8 cellular contexts compared by ENCODE assay signal in genomic region chr16:69567031-69567680, GRCh38. TPM values are rescaled to one million over a fixed set of nuclear protein-coding genes. Genes with fewer than 3 reads are reported as not detected.
DNase-seq lines count a peak whose midpoint lies in the region; TF ChIP-seq lines count a peak whose summit lies in the region.

No MANE protein-coding gene starts in this region.

- no peak overlapping the region for H3K23ac ChIP-seq in trophoblast cell (ENCODE audit: low read length)

- no peaks in the 10 kb centered on the region for H3K27me3 Mint-ChIP-seq in Calu3 (ENCODE audit: unreplicated experiment)
- no peaks in the 10 kb centered on the region for H3K27me3 Mint-ChIP-seq in activated naive CD4-positive, alpha-beta T cell treated with anti-CD3 and anti-CD28 coated beads for 36 hours (ENCODE audit: low read depth)

- TF ChIP-seq RAD21 in Ishikawa (IDR thresholded peaks at IDR 0.05; ENCODE audit: low read depth): no peak

- peak overlapping the region; percentile 91 for H4K91ac ChIP-seq in trophoblast cell (ENCODE audit: low read depth, low read length)

- peak overlapping the region; percentile 100 for H3K4me3 ChIP-seq in trophoblast cell (ENCODE audit: low read depth, low read length)

- peak; percentile 45 for DNase-seq in Calu3
- DNase-seq in activated naive CD4-positive, alpha-beta T cell treated with anti-CD3 and anti-CD28 coated beads for 36 hours: peak; percentile 58
- DNase-seq in glomerular visceral epithelial cell (ENCODE audit: extremely low spot score): peak; percentile 35
- DNase-seq in trophoblast cell: peak; percentile 78 to 85
- no peak for DNase-seq in AML-193 (lab: John Stamatoyannopoulos, UW)
- DNase-seq in COR-L47 (lab: John Stamatoyannopoulos, UW): no peak
- no peak for DNase-seq in NCI-H1105 treated with DMSO at 0.1 percent for 48 hours (lab: John Stamatoyannopoulos, UW)

- H3K9me3 Mint-ChIP-seq in Calu3 (ENCODE audit: low read depth, unreplicated experiment): no peaks in the 10 kb centered on the region
- H3K9me3 Mint-ChIP-seq in activated naive CD4-positive, alpha-beta T cell treated with anti-CD3 and anti-CD28 coated beads for 36 hours: no peaks in the 10 kb centered on the region

- H3K79me2 ChIP-seq in trophoblast cell (ENCODE audit: control insufficient read depth, insufficient read depth, low read length, poor library complexity): peaks cover 18% of the 10 kb centered on the region

- H3K4me3 Mint-ChIP-seq in Calu3 (ENCODE audit: low read depth, unreplicated experiment): peak overlapping the region; percentile 82
- peak overlapping the region; percentile 98 for H3K4me3 Mint-ChIP-seq in activated naive CD4-positive, alpha-beta T cell treated with anti-CD3 and anti-CD28 coated beads for 36 hours

- TF ChIP-seq EP300 in Ishikawa (IDR thresholded peaks at IDR 0.05; ENCODE audit: borderline replicate concordance): no peak

- H2AFZ ChIP-seq in trophoblast cell (ENCODE audit: insufficient read depth, low read length, poor library complexity): no peak overlapping the region

- CTCF ChIA-PET in Calu3 (lab: Charles Lee): no interaction called here
- CTCF ChIA-PET in activated naive CD4-positive, alpha-beta T cell treated with anti-CD3 and anti-CD28 coated beads for 36 hours (lab: Charles Lee): interaction anchor here (0.5 to 1.0 kb wide), 7 partner anchors 12 to 239 kb away, joined by 3 to 5 read pairs (median 4); no protein-coding TSS in a partner anchor

- H4K8ac ChIP-seq in trophoblast cell (ENCODE audit: low read depth, low read length): peak overlapping the region; percentile 97

- H3K9me3 ChIP-seq in trophoblast cell (ENCODE audit: insufficient read depth, low read depth, low read length): no peaks in the 10 kb centered on the region

- H3K27ac ChIP-seq in trophoblast cell (ENCODE audit: low read depth, low read length): peak overlapping the region; percentile 100

- peak overlapping the region; percentile 99 for H3K18ac ChIP-seq in trophoblast cell (ENCODE audit: low read length)

- H2BK12ac ChIP-seq in trophoblast cell (ENCODE audit: low read length): no peak overlapping the region

- peak overlapping the region; percentile 100 for H3K9ac ChIP-seq in trophoblast cell (ENCODE audit: low read length)

- H3K79me1 ChIP-seq in trophoblast cell (ENCODE audit: low read length): peaks cover 16% of the 10 kb centered on the region

- peak overlapping the region; percentile 99 for H2BK5ac ChIP-seq in trophoblast cell (ENCODE audit: low read depth, low read length, poor library complexity)

- H3K36me3 Mint-ChIP-seq in Calu3 (ENCODE audit: insufficient read depth, unreplicated experiment): peaks cover 42% of the 10 kb centered on the region
- peaks cover 27% of the 10 kb centered on the region for H3K36me3 Mint-ChIP-seq in activated naive CD4-positive, alpha-beta T cell treated with anti-CD3 and anti-CD28 coated beads for 36 hours (ENCODE audit: low read depth)

- no peaks in the 10 kb centered on the region for H3K27me3 ChIP-seq in trophoblast cell (ENCODE audit: insufficient read depth, low read length)

- TSS peak; percentile 34 for BruUV-seq in Calu3 (replicated peaks; lab: Mats Ljungman, UMichigan)

- intact Hi-C loops in Calu3 (cut with micrococcal nuclease; ENCODE audit: unreplicated experiment): loop anchor here (5.0 kb wide), 1 partner anchor 45 kb away; no protein-coding TSS in a partner anchor
- intact Hi-C loops in activated naive CD4-positive, alpha-beta T cell treated with anti-CD3 and anti-CD28 coated beads for 36 hours (cut with micrococcal nuclease): loop anchor here (1.0 kb wide), 1 partner anchor 187 kb away; the partner anchor contains the start of gene NOB1

- H3K4ac ChIP-seq in trophoblast cell (ENCODE audit: low read depth, low read length): peak overlapping the region; percentile 87

- H2AK5ac ChIP-seq in trophoblast cell (ENCODE audit: low read length): no peak overlapping the region

- H3K14ac ChIP-seq in trophoblast cell (ENCODE audit: low read length): peak overlapping the region; percentile 95

- WGBS in trophoblast cell (ENCODE audit: extremely low coverage, insufficient coverage, insufficient read length): no CpG with 5 or more reads among the region's 7 CpGs

- peaks cover 15% of the 10 kb centered on the region for H3K4me1 Mint-ChIP-seq in Calu3 (ENCODE audit: low read depth, unreplicated experiment)
- peaks cover 44% of the 10 kb centered on the region for H3K4me1 Mint-ChIP-seq in activated naive CD4-positive, alpha-beta T cell treated with anti-CD3 and anti-CD28 coated beads for 36 hours (ENCODE audit: low read depth)

- H4K12ac ChIP-seq in trophoblast cell (ENCODE audit: low read depth, low read length): peak overlapping the region; percentile 83

- H3K27ac Mint-ChIP-seq in Calu3 (ENCODE audit: unreplicated experiment): peak overlapping the region; percentile 90
- H3K27ac Mint-ChIP-seq in activated naive CD4-positive, alpha-beta T cell treated with anti-CD3 and anti-CD28 coated beads for 36 hours: peak overlapping the region; percentile 99

- H3K4me2 ChIP-seq in trophoblast cell (ENCODE audit: low read length): peak overlapping the region; percentile 99

- TF ChIP-seq CTCF in Calu3 (IDR thresholded peaks at IDR 0.05; ENCODE audit: unreplicated experiment): no peak

- H3K36me3 ChIP-seq in trophoblast cell (ENCODE audit: control insufficient read depth in 1 of 2, insufficient read depth in 2 of 2, low read length in 2 of 2): no peaks in the 10 kb centered on the region

- H2BK120ac ChIP-seq in trophoblast cell (ENCODE audit: insufficient read depth, low read length, poor library complexity): peak overlapping the region; percentile 96

- H3K4me1 ChIP-seq in trophoblast cell (ENCODE audit: control insufficient read depth in 1 of 2, insufficient read depth in 2 of 2, low read length in 2 of 2): peaks cover 2 to 5% of the 10 kb centered on the region in 2 experiments

TF ChIP-seq in Ishikawa, 13 proteins besides CTCF, POLR2A, EP300 and RAD21:
- peak; percentile 30; the same call in 1 of the 2 replicates for TF ChIP-seq TEAD4 (IDR thresholded peaks at IDR 0.05)
- TF ChIP-seq NFIC (IDR thresholded peaks at IDR 0.05): no peak
- TF ChIP-seq ZBTB7A (IDR thresholded peaks at IDR 0.05; ENCODE audit: low read depth): no peak
- TF ChIP-seq TAF1 (IDR thresholded peaks at IDR 0.05; ENCODE audit: low read depth): no peak; the same call in 1 of the 2 replicates
- TF ChIP-seq USF1 (IDR thresholded peaks at IDR 0.05): no peak
- no peak for TF ChIP-seq TCF12 (IDR thresholded peaks at IDR 0.05; ENCODE audit: low read depth)
- TF ChIP-seq, protein P1, sequence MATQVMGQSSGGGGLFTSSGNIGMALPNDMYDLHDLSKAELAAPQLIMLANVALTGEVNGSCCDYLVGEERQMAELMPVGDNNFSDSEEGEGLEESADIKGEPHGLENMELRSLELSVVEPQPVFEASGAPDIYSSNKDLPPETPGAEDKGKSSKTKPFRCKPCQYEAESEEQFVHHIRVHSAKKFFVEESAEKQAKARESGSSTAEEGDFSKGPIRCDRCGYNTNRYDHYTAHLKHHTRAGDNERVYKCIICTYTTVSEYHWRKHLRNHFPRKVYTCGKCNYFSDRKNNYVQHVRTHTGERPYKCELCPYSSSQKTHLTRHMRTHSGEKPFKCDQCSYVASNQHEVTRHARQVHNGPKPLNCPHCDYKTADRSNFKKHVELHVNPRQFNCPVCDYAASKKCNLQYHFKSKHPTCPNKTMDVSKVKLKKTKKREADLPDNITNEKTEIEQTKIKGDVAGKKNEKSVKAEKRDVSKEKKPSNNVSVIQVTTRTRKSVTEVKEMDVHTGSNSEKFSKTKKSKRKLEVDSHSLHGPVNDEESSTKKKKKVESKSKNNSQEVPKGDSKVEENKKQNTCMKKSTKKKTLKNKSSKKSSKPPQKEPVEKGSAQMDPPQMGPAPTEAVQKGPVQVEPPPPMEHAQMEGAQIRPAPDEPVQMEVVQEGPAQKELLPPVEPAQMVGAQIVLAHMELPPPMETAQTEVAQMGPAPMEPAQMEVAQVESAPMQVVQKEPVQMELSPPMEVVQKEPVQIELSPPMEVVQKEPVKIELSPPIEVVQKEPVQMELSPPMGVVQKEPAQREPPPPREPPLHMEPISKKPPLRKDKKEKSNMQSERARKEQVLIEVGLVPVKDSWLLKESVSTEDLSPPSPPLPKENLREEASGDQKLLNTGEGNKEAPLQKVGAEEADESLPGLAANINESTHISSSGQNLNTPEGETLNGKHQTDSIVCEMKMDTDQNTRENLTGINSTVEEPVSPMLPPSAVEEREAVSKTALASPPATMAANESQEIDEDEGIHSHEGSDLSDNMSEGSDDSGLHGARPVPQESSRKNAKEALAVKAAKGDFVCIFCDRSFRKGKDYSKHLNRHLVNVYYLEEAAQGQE (IDR thresholded peaks at IDR 0.05; ENCODE audit: low read depth): no peak

RNA-seq across cellular contexts. Expression of gene NFAT5, which starts 1.4 kb away (rescaled TPM):
- total RNA-seq in Calu3 (2022): 57.9 and 64.3 TPM in 2 replicates
- 10 to 100 TPM; 33.0 to 34.0 TPM for total RNA-seq in activated naive CD4-positive, alpha-beta T cell treated with anti-CD3 and anti-CD28 coated beads for 36 hours
- polyA plus RNA-seq in trophoblast cell (2013): 26.0 and 26.1 TPM in 2 replicates

Comparison
In these comparisons a context has a peak if more than half of its experiments do, and no peak if none do; other contexts are left out.
1. DNase-seq: peak in Calu3 (single experiment), activated naive CD4-positive, alpha-beta T cell treated with anti-CD3 and anti-CD28 coated beads for 36 hours (single experiment), glomerular visceral epithelial cell (single experiment) and trophoblast cell (2 of 2); none in AML-193 (0 of 2), COR-L47 (single experiment) and NCI-H1105 treated with DMSO at 0.1 percent for 48 hours (single experiment).